12 cellular contexts compared by ENCODE assay signal in the genomic region with DNA sequence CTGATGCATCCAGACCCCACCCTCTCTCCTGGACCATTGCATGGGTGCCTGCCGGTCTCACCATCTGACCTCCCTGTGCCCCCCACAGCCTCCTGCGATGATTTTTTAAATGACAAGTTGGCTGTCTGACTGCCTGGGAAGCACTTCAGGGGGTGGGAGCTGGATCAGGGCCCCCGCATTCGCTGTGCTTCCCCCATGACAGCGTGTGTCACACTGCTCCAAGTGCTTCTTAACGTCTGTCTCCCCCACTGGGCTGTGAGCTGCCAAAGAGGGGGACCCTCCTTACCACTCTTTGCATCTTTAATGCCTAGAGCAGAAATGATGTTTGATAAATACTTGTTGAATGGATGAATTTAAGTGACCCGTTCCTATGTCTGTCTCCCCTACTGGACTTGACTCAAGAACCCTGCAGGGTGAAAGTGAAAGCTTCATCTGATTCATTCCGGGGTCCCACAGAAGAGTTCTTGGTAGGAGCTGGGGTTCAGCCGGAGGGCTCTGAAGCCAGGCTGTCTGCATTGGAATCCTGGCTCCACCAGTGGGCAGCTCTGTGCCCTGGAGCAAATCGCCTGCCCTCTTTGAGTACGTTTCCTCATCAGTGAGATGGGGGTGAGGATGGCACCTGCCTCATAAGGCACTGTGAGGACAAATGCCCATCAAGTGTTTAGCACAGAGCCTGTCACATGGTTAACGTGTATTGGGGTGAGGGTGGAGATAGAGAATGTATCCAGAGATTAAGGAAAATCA. TPM values are rescaled to one million over a fixed set of nuclear protein-coding genes. Genes with fewer than 3 reads are reported as not detected.
DNase-seq lines count a peak whose midpoint lies in the region; ATAC-seq and TF ChIP-seq lines count a peak whose summit lies in the region.
"Had no signal": no experiment of that assay in that cellular context is flagged by ENCODE, and none has a peak within 500 bp of the region (broad histone marks: within the 10 kb centered on the region; RNA-seq: fewer than 3 reads in every experiment).

No MANE protein-coding gene starts in this region.

- H3K27me3 Mint-ChIP-seq in CD8-positive, alpha-beta T cell (ENCODE audit: low read depth) = no peaks in the 10 kb centered on the region
- H3K27me3 Mint-ChIP-seq in brain (no peaks in the 10 kb centered on the region), naive B cell (no peaks in the 10 kb centered on the region)

- H3K4me3 ChIP-seq in BJ (ENCODE audit: low read depth, low read length) (no peak overlapping the region), transverse colon (no peak overlapping the region)
- H3K4me3 ChIP-seq in CD8-positive, alpha-beta T cell (ENCODE audit: low read depth, low read length) = no peak overlapping the region
- H3K4me3 ChIP-seq: Peyer's patch had no signal

- no peak for TF ChIP-seq EP300 in transverse colon (IDR thresholded peaks at IDR 0.05; ENCODE audit: low read depth)

- peaks cover 37% of the 10 kb centered on the region for H3K4me1 ChIP-seq in CD8-positive, alpha-beta T cell (ENCODE audit: insufficient read depth, low read length)
- H3K4me1 ChIP-seq in transverse colon = peaks cover 0 to 18% (median 3%) of the 10 kb centered on the region in 4 donors

- no peaks in the 10 kb centered on the region for H3K9me3 Mint-ChIP-seq in CD8-positive, alpha-beta T cell
- H3K9me3 Mint-ChIP-seq in brain (peaks cover 0 to 2% (median 0%) of the 10 kb centered on the region in 5 experiments), naive B cell (no peaks in the 10 kb centered on the region)

- TF ChIP-seq CTCF in BJ (IDR thresholded peaks at IDR 0.05; ENCODE audit: insufficient read depth, low read depth, low read length) = peak; percentile 15; the same call in 1 of the 2 replicates
- no peak for TF ChIP-seq CTCF in CD8-positive, alpha-beta T cell (IDR thresholded peaks at IDR 0.05)
- no peak for TF ChIP-seq CTCF in brain (conservative IDR thresholded peaks at IDR 0.05)
- TF ChIP-seq CTCF in transverse colon (IDR thresholded peaks at IDR 0.05) = no peak

- no peak for ATAC-seq in CD8-positive, alpha-beta T cell
- ATAC-seq in naive B cell (ENCODE audit: low read depth in 2 of 2) = no peak

- peak overlapping the region; percentile 76 for H3K27ac Mint-ChIP-seq in CD8-positive, alpha-beta T cell
- H3K27ac Mint-ChIP-seq in brain (peak overlapping the region in 4 of 5 experiments; percentile 69 to 98 (median 82)), naive B cell (peak overlapping the region in 4 of 6 donors; percentile 62 to 87 (median 71))

- 72 to 92% methylated on average over 5 to 12 of the region's 12 CpGs for WGBS in transverse colon (ENCODE audit: low coverage in 1 of 2), 2 donors

- CTCF ChIA-PET in BJ (lab: Yijun Ruan, JAX) = interaction anchor here (4.4 to 11.1 kb wide), 2 partner anchors 8 to 46 kb away, joined by 45 to 101 read pairs; no protein-coding TSS in a partner anchor
- CTCF ChIA-PET in CD8-positive, alpha-beta T cell (lab: Charles Lee) = interaction anchor here (1.1 to 11.4 kb wide), 3 partner anchors 8 to 46 kb away, joined by 4 to 100 read pairs (median 48); no protein-coding TSS in a partner anchor

- no peak overlapping the region for H3K27ac ChIP-seq in CD8-positive, alpha-beta T cell (ENCODE audit: low read depth, low read length)
- no peak overlapping the region for H3K27ac ChIP-seq in transverse colon

- no peaks in the 10 kb centered on the region for H3K36me3 Mint-ChIP-seq in CD8-positive, alpha-beta T cell
- no peaks in the 10 kb centered on the region for H3K36me3 Mint-ChIP-seq in brain
- no peaks in the 10 kb centered on the region for H3K36me3 Mint-ChIP-seq in naive B cell

- no peak for TF ChIP-seq POLR2A in transverse colon (IDR thresholded peaks at IDR 0.05)

- no peaks in the 10 kb centered on the region for H3K36me3 ChIP-seq in BJ (ENCODE audit: control insufficient read depth, insufficient read depth, low read length)
- H3K36me3 ChIP-seq in CD8-positive, alpha-beta T cell (ENCODE audit: insufficient read depth, low read length) = no peaks in the 10 kb centered on the region
- no peaks in the 10 kb centered on the region for H3K36me3 ChIP-seq in transverse colon
- H3K36me3 ChIP-seq: Peyer's patch had no signal

- H3K9me3 ChIP-seq in CD8-positive, alpha-beta T cell (ENCODE audit: low read length) = no peaks in the 10 kb centered on the region
- no peaks in the 10 kb centered on the region for H3K9me3 ChIP-seq in transverse colon
- H3K9me3 ChIP-seq: Peyer's patch had no signal

- POLR2A ChIA-PET in BJ (lab: Charles Lee) = no interaction called here
- POLR2A ChIA-PET in CD8-positive, alpha-beta T cell (lab: Charles Lee) = no interaction called here

- in situ Hi-C loops in transverse colon (cut with MboI; ENCODE audit: low pct_ligation_motif_present in 1 of 4, low pct_unique_long_range_greater_than_20kb in 1 of 4, low sequenced_read_pairs in 3 of 4) = loop anchor here in 1 of 4 donors (5.0 kb wide), 1 partner anchor 45 kb away; no protein-coding TSS in a partner anchor

- H3K27me3 ChIP-seq in BJ (ENCODE audit: control insufficient read depth, insufficient read depth, low read length) (no peaks in the 10 kb centered on the region), transverse colon (no peaks in the 10 kb centered on the region)
- H3K27me3 ChIP-seq in CD8-positive, alpha-beta T cell (ENCODE audit: insufficient read depth, low read length) = no peaks in the 10 kb centered on the region
- H3K27me3 ChIP-seq: Peyer's patch had no signal

- peaks cover 37% of the 10 kb centered on the region for H3K4me1 Mint-ChIP-seq in CD8-positive, alpha-beta T cell (ENCODE audit: low read depth)
- H3K4me1 Mint-ChIP-seq in brain = peaks cover 52% of the 10 kb centered on the region
- H3K4me1 Mint-ChIP-seq in naive B cell = peaks cover 27 to 37% (median 35%) of the 10 kb centered on the region in 3 donors

- DNase-seq in BJ (ENCODE audit: low read depth) (no peak), naive B cell (no peak), medulla oblongata (ENCODE audit: extremely low spot score) (no peak), transverse colon (no peak), NCI-H146 treated with DMSO at 0.1 percent for 48 hours (lab: John Stamatoyannopoulos, UW; ENCODE audit: unreplicated experiment) (no peak)
- no peak for DNase-seq in CD8-positive, alpha-beta T cell
- DNase-seq: activated T-cell treated with anti-CD3 and anti-CD28 coated beads, Interleukin-2, amount 50 U/mL, for 48 hours; cerebellar nuclear complex; Peyer's patch; retina; stimulated activated CD4-positive, alpha-beta T cell treated with anti-CD3 and anti-CD28 coated beads, Interleukin-4, amount 100 ng/mL, for 24 hours had no signal

- H3K4me3 Mint-ChIP-seq in CD8-positive, alpha-beta T cell = peak overlapping the region; percentile 15
- H3K4me3 Mint-ChIP-seq in brain (peak overlapping the region in 2 of 5 experiments; percentile 39 to 43), naive B cell (peak overlapping the region in 1 of 8 donors; percentile 46)

- intact Hi-C loops in CD8-positive, alpha-beta T cell (cut with DNase I, micrococcal nuclease) = no loop called here
- intact Hi-C loops in transverse colon (cut with DNase I; ENCODE audit: low total_unique reads) = no loop called here

RNA-seq across cellular contexts. Expression of a gene that starts 7.6 kb away (rescaled TPM):
- polyA plus RNA-seq in BJ (2011; rRNA removed) (4.7 and 5.4 TPM in 2 replicates), brain (ENCODE audit: insufficient read depth, low read depth, low replicate concordance) (6.8 TPM), naive B cell (ENCODE audit: low read depth in 6 of 6) (100 to 1,000 TPM in 2 of 6 donors, 10 to 100 TPM in 3, 1 to 10 TPM in 1; 7.0 to 125 (median 41.8) TPM)
- polyA minus RNA-seq in BJ (2011; rRNA and poly(A)+ RNA removed) = 8.9 and 12.4 TPM in 2 replicates
- 10 to 100 TPM; 12.1 to 12.7 TPM for total RNA-seq in CD8-positive, alpha-beta T cell
- 10 to 100 TPM; 56.0 to 69.9 (median 65.0) TPM for total RNA-seq in transverse colon

RNA-seq across cellular contexts. Expression of a gene that starts 18.8 kb away (rescaled TPM):
- polyA plus RNA-seq in BJ (2011; rRNA removed) (12.0 and 14.0 TPM in 2 replicates), brain (ENCODE audit: insufficient read depth, low read depth, low replicate concordance) (111 TPM), naive B cell (ENCODE audit: low read depth in 6 of 6) (not detected)
- 12.5 and 15.6 TPM in 2 replicates for polyA minus RNA-seq in BJ (2011; rRNA and poly(A)+ RNA removed)
- under 1 TPM in 1 of 2 experiments, not detected in 1; 0.19 TPM for total RNA-seq in CD8-positive, alpha-beta T cell
- total RNA-seq in transverse colon = 1 to 10 TPM; 2.9 to 6.4 (median 4.8) TPM

Comparison
In these comparisons a context has a peak if more than half of its experiments do, and no peak if none do; other contexts are left out.
1. RNA of a gene that starts 18.8 kb away (polyA plus RNA-seq): 111 TPM in brain (single experiment) and 12.0 to 14.0 TPM in BJ; not detected in naive B cell; every median in the first group is over 10 times any median in the second.
2. Peak in every context shown above with its lines, with median percentiles within 50 percentile points of each other: H3K27ac Mint-ChIP-seq.